20 cellular contexts compared by ENCODE assay signal in the genomic region with DNA sequence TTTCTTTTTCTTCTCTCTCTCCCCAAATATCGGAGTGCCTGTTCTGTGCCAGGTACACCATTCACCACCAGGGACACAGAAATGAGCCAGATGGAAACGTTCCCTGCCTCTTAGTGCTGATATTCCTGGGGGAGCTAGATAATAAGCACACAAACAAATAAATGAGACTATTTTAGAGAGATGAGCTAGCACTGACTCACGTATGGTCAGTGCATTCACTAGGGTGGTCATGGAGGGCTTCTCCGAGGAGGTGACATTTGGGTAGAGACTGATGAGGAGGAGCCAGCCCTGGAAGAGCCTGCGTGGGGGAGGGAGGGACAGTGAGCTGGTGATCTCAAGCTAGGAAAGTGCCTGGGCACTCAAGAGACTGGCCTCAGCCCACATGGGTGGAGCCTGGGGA.
DNase-seq lines count a peak whose midpoint lies in the region; ATAC-seq, FAIRE-seq and TF ChIP-seq lines count a peak whose summit lies in the region.
"Had no signal": no experiment of that assay in that cellular context is flagged by ENCODE, and none has a peak within 500 bp of the region (broad histone marks: within the 10 kb centered on the region; RNA-seq: fewer than 3 reads in every experiment).

No MANE protein-coding gene starts in this region.

- ATAC-seq in A549 (0 out of 6 replicates have a peak, but pooled peaks of 1 of the 2 experiments have one; percentile 26), IMR-90 (ENCODE audit: low read depth) (no peak), Right ventricle myocardium inferior (no peak)

- H2AK5ac ChIP-seq in IMR-90 (ENCODE audit: low read depth, low read length) (no peak overlapping the region), mesendoderm (ENCODE audit: low read length) (peak overlapping the region; percentile 14)

- H3K4me2 ChIP-seq in A549 = no peak overlapping the region
- no peak overlapping the region for H3K4me2 ChIP-seq in IMR-90 (ENCODE audit: low read depth, low read length)
- no peak overlapping the region for H3K4me2 ChIP-seq in mesendoderm (ENCODE audit: low read length)
- H3K4me2 ChIP-seq: PC-9 had no signal

- no peak overlapping the region for H2BK120ac ChIP-seq in IMR-90 (ENCODE audit: low read depth, low read length)
- no peak overlapping the region for H2BK120ac ChIP-seq in mesendoderm (ENCODE audit: low read depth, low read length)

- peaks cover 12% of the 10 kb centered on the region; the same call in 2 of the 3 replicates for H3K9me3 ChIP-seq in A549
- peaks cover 15% of the 10 kb centered on the region for H3K9me3 ChIP-seq in IMR-90 (ENCODE audit: control insufficient read depth, insufficient read depth, low read length)
- H3K9me3 ChIP-seq: HAP-1 had no signal

- H3K18ac ChIP-seq in IMR-90 (ENCODE audit: low read depth, low read length) = no peak overlapping the region
- no peak overlapping the region for H3K18ac ChIP-seq in mesendoderm (ENCODE audit: low read length)

- H3K79me1 ChIP-seq in IMR-90 (ENCODE audit: low read depth in 1 of 2, low read length in 2 of 2) (no peaks in the 10 kb centered on the region), mesendoderm (ENCODE audit: low read length) (no peaks in the 10 kb centered on the region)

- H2AFZ ChIP-seq in IMR-90 (replicated peaks; ENCODE audit: low read length, poor library complexity) = peak overlapping the region; percentile 5
- H2AFZ ChIP-seq: PC-9 had no signal

- H3K27me3 ChIP-seq in IMR-90 (ENCODE audit: control insufficient read depth, insufficient read depth, low read length) (peaks cover 25% of the 10 kb centered on the region), brain microvascular endothelial cell (replicated peaks) (no peaks in the 10 kb centered on the region), mesendoderm (ENCODE audit: insufficient read depth, low read length, poor library complexity) (no peaks in the 10 kb centered on the region)

- H4K91ac ChIP-seq in IMR-90 (ENCODE audit: insufficient read depth, low read depth, low read length) = no peak overlapping the region

- H3K56ac ChIP-seq in IMR-90 (ENCODE audit: extremely low read depth, insufficient read depth, low read length) (no peak overlapping the region), mesendoderm (ENCODE audit: low read length) (peak overlapping the region; percentile 53)

- in situ Hi-C loops in IMR-90 (cut with MboI; ENCODE audit: low sequenced_read_pairs) (no loop called here), brain microvascular endothelial cell (cut with HindIII; ENCODE audit: low pct_ligation_motif_present, low sequenced_read_pairs) (no loop called here)

- H3K27ac ChIP-seq in A549 (no peak overlapping the region), IMR-90 (ENCODE audit: insufficient read depth, low read length) (no peak overlapping the region), brain microvascular endothelial cell (no peak overlapping the region), mesendoderm (ENCODE audit: low read depth, low read length) (no peak overlapping the region)
- H3K27ac ChIP-seq: C4-2B, PC-9 had no signal

- H3K4me1 ChIP-seq in A549 (no peaks in the 10 kb centered on the region), IMR-90 (ENCODE audit: control insufficient read depth, insufficient read depth, low read length) (peaks cover 2% of the 10 kb centered on the region), mesendoderm (ENCODE audit: control insufficient read depth, low read depth, low read length) (no peaks in the 10 kb centered on the region)
- H3K4me1 ChIP-seq: HAP-1 had no signal

- no peak overlapping the region for H3K14ac ChIP-seq in IMR-90 (replicated peaks; ENCODE audit: low read depth, low read length)

- no peak overlapping the region for H4K5ac ChIP-seq in IMR-90 (ENCODE audit: low read depth, low read length)
- H4K5ac ChIP-seq in mesendoderm (ENCODE audit: low read length) = no peak overlapping the region

- TF ChIP-seq EP300 in A549 (IDR thresholded peaks at IDR 0.05) = no peak

- H3K79me2 ChIP-seq in mesendoderm (ENCODE audit: control insufficient read depth, insufficient read depth, low read length) = no peaks in the 10 kb centered on the region

- TF ChIP-seq CTCF in A549 (IDR thresholded peaks at IDR 0.05) (no peak), IMR-90 (conservative IDR thresholded peaks at IDR 0.05; ENCODE audit: low read depth, low read length) (no peak), brain microvascular endothelial cell (IDR thresholded peaks at IDR 0.05; ENCODE audit: low read depth, low read length, missing control alignments) (peak; percentile 19)

- no peaks in the 10 kb centered on the region for H4K20me1 ChIP-seq in IMR-90 (ENCODE audit: insufficient read depth, low read length)

- H4K8ac ChIP-seq in IMR-90 (ENCODE audit: low read depth in 2 of 2, low read length in 2 of 2) (no peak overlapping the region), mesendoderm (ENCODE audit: low read depth, low read length) (no peak overlapping the region)

- no peak for FAIRE-seq in A549 (lab: Jason Lieb, UNC)
- FAIRE-seq: GM19239 had no signal

- intact Hi-C loops in IMR-90 (cut with micrococcal nuclease) = no loop called here
- intact Hi-C loops in Right ventricle myocardium inferior (cut with DNase I) = no loop called here

- no peak overlapping the region for H2BK20ac ChIP-seq in IMR-90 (ENCODE audit: low read depth, low read length)

- H3K9ac ChIP-seq in IMR-90 (ENCODE audit: low read depth, low read length) (no peak overlapping the region), mesendoderm (ENCODE audit: low read length) (no peak overlapping the region)

- peaks cover 10% of the 10 kb centered on the region for H3K9me1 ChIP-seq in IMR-90 (ENCODE audit: insufficient read depth, low read length)

- TF ChIP-seq RAD21 in A549 (conservative IDR thresholded peaks at IDR 0.05 in 1 of 2, IDR thresholded peaks at IDR 0.05 in 1 of 2) (no peak), IMR-90 (IDR thresholded peaks at IDR 0.05; ENCODE audit: low read length) (no peak)

- H2BK15ac ChIP-seq in IMR-90 (ENCODE audit: low read depth, low read length) (no peak overlapping the region), mesendoderm (replicated peaks; ENCODE audit: low read depth) (no peak overlapping the region)

- no TSS peak for BruUV-seq in IMR-90 (replicated peaks; lab: Mats Ljungman, UMichigan)

- H2BK5ac ChIP-seq in IMR-90 (ENCODE audit: low read depth, low read length, poor library complexity, severe bottlenecking) = no peak overlapping the region
- H2BK5ac ChIP-seq in mesendoderm (ENCODE audit: low read length) = peak overlapping the region; percentile 22

- WGBS in A549 (ENCODE audit: missing lambda C conversion rate) = 20% methylated on average over 5 of the region's 5 CpGs
- 17% methylated on average over 1 of the region's 5 CpGs; no CpG with 5 or more reads in 1 of the 2 experiments for WGBS in IMR-90 (ENCODE audit: extremely low coverage in 2 of 2, insufficient read length in 1 of 2), 2 experiments
- no CpG with 5 or more reads among the region's 5 CpGs for WGBS in mesendoderm (ENCODE audit: extremely low coverage, insufficient coverage, low lambda C conversion rate)

- POLR2A ChIA-PET in A549 (lab: Yijun Ruan, JAX) = no interaction called here
- POLR2A ChIA-PET in IMR-90 (lab: Charles Lee; ENCODE audit: unreplicated experiment) = no interaction called here

- H3K4ac ChIP-seq in IMR-90 (ENCODE audit: low read depth, low read length) (no peak overlapping the region), mesendoderm (ENCODE audit: low read depth, low read length) (no peak overlapping the region)

- no peak overlapping the region for H2AK9ac ChIP-seq in IMR-90 (replicated peaks; ENCODE audit: low read depth, low read length, poor library complexity)

- CTCF ChIA-PET in A549 (lab: Yijun Ruan, JAX) = interaction anchor here (1.3 to 3.0 kb wide), 4 partner anchors 9 to 32 kb away, joined by 6 to 11 read pairs (median 7); no protein-coding TSS in a partner anchor
- CTCF ChIA-PET in IMR-90 (lab: Yijun Ruan, JAX) = no interaction called here

- H3K23ac ChIP-seq in IMR-90 (ENCODE audit: low read depth, low read length) = no peak overlapping the region
- no peak overlapping the region for H3K23ac ChIP-seq in mesendoderm (ENCODE audit: low read length)

- H3K4me3 ChIP-seq in A549 (no peak overlapping the region), IMR-90 (ENCODE audit: insufficient read depth, low read depth, low read length) (no peak overlapping the region), brain microvascular endothelial cell (ENCODE audit: low read depth, low read length) (no peak overlapping the region), mesendoderm (ENCODE audit: low read length) (no peak overlapping the region)
- H3K4me3 ChIP-seq: HAP-1, PC-9 had no signal

- dilution Hi-C loops in IMR-90 (cut with HindIII; ENCODE audit: low sequenced_read_pairs, unreplicated experiment) = no loop called here

- DNase-seq in A549 (ENCODE audit: low read depth in 1 of 2, low spot score in 1 of 2) (no peak), IMR-90 (peak; percentile 4), brain microvascular endothelial cell (no peak), mesendoderm (no peak), T-helper 2 cell (no peak), Right ventricle myocardium inferior (ENCODE audit: missing footprints) (no peak)
- no peak for DNase-seq in activated T-cell treated with anti-CD3 and anti-CD28 coated beads, Interleukin-2, amount 50 U/mL, for 48 hours
- no peak for DNase-seq in activated naive CD4-positive, alpha-beta T cell treated with anti-CD3 and anti-CD28 coated beads, Interleukin-2, amount 50 U/mL, for 16 hours
- DNase-seq: 8988T, DMS153, KG1, NCI-H1092, NCI-H146, NCI-H2081, NCI-H510A treated with DMSO at 0.1 percent for 48 hours, NCI-H82, PC-9 had no signal

- H3K36me3 ChIP-seq in IMR-90 (ENCODE audit: control insufficient read depth, insufficient read depth, low read length) (no peaks in the 10 kb centered on the region), brain microvascular endothelial cell (replicated peaks) (no peaks in the 10 kb centered on the region), mesendoderm (ENCODE audit: control insufficient read depth, insufficient read depth, low read length) (no peaks in the 10 kb centered on the region)
- H3K36me3 ChIP-seq: HAP-1 had no signal

- TF ChIP-seq POLR2A in A549 (IDR thresholded peaks at IDR 0.05; ENCODE audit: low read length) (no peak), IMR-90 (IDR thresholded peaks at IDR 0.05; ENCODE audit: low read depth, low read length) (no peak)

TF ChIP-seq in A549, 52 proteins besides CTCF, POLR2A, EP300 and RAD21:
- TF ChIP-seq, protein P1, sequence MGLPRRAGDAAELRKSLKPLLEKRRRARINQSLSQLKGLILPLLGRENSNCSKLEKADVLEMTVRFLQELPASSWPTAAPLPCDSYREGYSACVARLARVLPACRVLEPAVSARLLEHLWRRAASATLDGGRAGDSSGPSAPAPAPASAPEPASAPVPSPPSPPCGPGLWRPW (IDR thresholded peaks at IDR 0.05) = no peak
- TF ChIP-seq ZFP36 (IDR thresholded peaks at IDR 0.05; ENCODE audit: borderline replicate concordance, partially characterized antibody) = peak; percentile 34
TF ChIP-seq in A549: peak in this region for 1.

TF ChIP-seq in IMR-90, 13 proteins besides CTCF, POLR2A, EP300 and RAD21 (continues in another document):
- no peak for TF ChIP-seq MXI1 (IDR thresholded peaks at IDR 0.05; ENCODE audit: borderline replicate concordance, low read depth, low read length)
- TF ChIP-seq MAZ (IDR thresholded peaks at IDR 0.05; ENCODE audit: borderline replicate concordance, low read depth, low read length) = no peak
- TF ChIP-seq CHD1 (IDR thresholded peaks at IDR 0.05; ENCODE audit: low read depth, low read length) = no peak
